8 cellular contexts compared by ENCODE assay signal in the genomic region with DNA sequence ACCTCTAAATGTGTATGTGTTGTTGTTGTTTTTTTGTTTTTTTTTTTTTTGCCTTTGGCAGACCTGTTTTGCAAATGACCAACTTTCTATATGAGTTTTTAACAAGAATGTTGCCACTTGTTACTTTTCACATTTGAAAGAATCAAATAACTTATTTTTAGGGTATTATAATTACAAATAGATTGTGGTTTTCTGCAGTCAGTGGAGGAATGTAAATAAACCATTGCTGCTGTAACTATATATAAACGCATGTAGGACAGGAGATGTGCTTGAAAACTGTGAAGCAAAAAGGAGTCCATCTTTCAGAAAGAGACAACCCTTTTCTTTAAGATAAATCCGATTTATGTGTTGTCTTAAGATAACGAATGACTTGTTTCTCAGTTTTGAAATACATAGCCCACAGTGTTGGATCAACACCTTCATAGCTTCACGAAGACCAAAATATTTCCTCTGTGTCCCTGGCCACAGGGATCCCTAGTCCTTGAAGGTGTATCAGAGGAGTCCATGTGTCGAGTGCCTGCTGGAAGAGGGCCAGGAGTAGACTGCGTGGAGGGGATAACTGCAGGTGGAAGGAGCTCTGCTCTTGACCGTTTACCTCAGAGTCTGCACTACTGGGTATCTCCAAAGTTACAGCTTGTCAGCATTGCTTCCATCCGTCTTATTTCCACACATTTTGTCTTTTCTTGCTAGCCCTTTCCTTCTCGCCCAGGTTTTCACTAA. TPM values are rescaled to one million over a fixed set of nuclear protein-coding genes. Genes with fewer than 3 reads are reported as not detected.
DNase-seq lines count a peak whose midpoint lies in the region; ATAC-seq, FAIRE-seq and TF ChIP-seq lines count a peak whose summit lies in the region.

No MANE protein-coding gene starts in this region.

- peak; percentile 26 to 32 for DNase-seq in SHP77 (lab: John Stamatoyannopoulos, UW)
- no peak for DNase-seq in SHP77 treated with DMSO at 0.1 percent for 48 hours (lab: John Stamatoyannopoulos, UW)
- DNase-seq in GM12892 (ENCODE audit: insufficient read length), result no peak
- DNase-seq in naive B cell, result no peak
- no peak for DNase-seq in HPDE6-E6E7 (ENCODE audit: extremely low spot score)
- DNase-seq in T-helper 9 cell, result no peak

- H3K27ac Mint-ChIP-seq in activated naive CD8-positive, alpha-beta T cell, result peak overlapping the region; percentile 95
- H3K27ac Mint-ChIP-seq in naive B cell, result peak overlapping the region in 4 of 6 donors; percentile 11 to 91 (median 75)

- H3K27me3 Mint-ChIP-seq in activated naive CD8-positive, alpha-beta T cell, result no peaks in the 10 kb centered on the region
- H3K27me3 Mint-ChIP-seq in naive B cell, result no peaks in the 10 kb centered on the region

- no peaks in the 10 kb centered on the region for H3K36me3 Mint-ChIP-seq in activated naive CD8-positive, alpha-beta T cell
- peaks cover 0 to 6% of the 10 kb centered on the region in 2 donors for H3K36me3 Mint-ChIP-seq in naive B cell

- peaks cover 67% of the 10 kb centered on the region for H3K4me1 Mint-ChIP-seq in activated naive CD8-positive, alpha-beta T cell (ENCODE audit: low read depth)
- peaks cover 40 to 70% (median 53%) of the 10 kb centered on the region in 3 donors for H3K4me1 Mint-ChIP-seq in naive B cell

- peak; percentile 88 for FAIRE-seq in GM12892 (lab: Jason Lieb, UNC)

- H3K9me3 Mint-ChIP-seq in activated naive CD8-positive, alpha-beta T cell (ENCODE audit: low read depth), result no peaks in the 10 kb centered on the region
- H3K9me3 Mint-ChIP-seq in naive B cell, result no peaks in the 10 kb centered on the region

- no peak overlapping the region for H3K4me3 Mint-ChIP-seq in activated naive CD8-positive, alpha-beta T cell
- peak overlapping the region in 6 of 8 donors; percentile 5 to 74 (median 42) for H3K4me3 Mint-ChIP-seq in naive B cell

- ATAC-seq in naive B cell (ENCODE audit: low read depth in 2 of 2) (no peak), HG03521 (IDR thresholded peaks at IDR 0.05; ENCODE audit: unreplicated experiment) (no peak)

- TF ChIP-seq POLR2A in GM12892 (IDR thresholded peaks at IDR 0.05; ENCODE audit: low read depth, low read length), result no peak

RNA-seq across cellular contexts. Expression of a gene that starts 24.7 kb away (rescaled TPM):
- 10.7 TPM for polyA plus RNA-seq in GM12892 (2012; ENCODE audit: missing spikeins)
- polyA plus RNA-seq in naive B cell (ENCODE audit: low read depth in 6 of 6), result 100 to 1,000 TPM in 4 of 6 donors, 10 to 100 TPM in 2; 37.3 to 171 (median 109) TPM

Comparison
In these comparisons a context has a peak if more than half of its experiments do, and no peak if none do; other contexts are left out.
1. DNase-seq: peak in SHP77 (2 of 2); none in SHP77 treated with DMSO at 0.1 percent for 48 hours (single experiment), GM12892 (single experiment), naive B cell (single experiment), HPDE6-E6E7 (single experiment) and T-helper 9 cell (single experiment).